8 cellular contexts compared by ENCODE assay signal in genomic region chr1:167734841-167735240, GRCh38.
"Had no signal": no experiment of that assay in that cellular context is flagged by ENCODE, and none has a peak within 500 bp of the region (broad histone marks: within the 10 kb centered on the region; RNA-seq: fewer than 3 reads in every experiment).

No MANE protein-coding gene starts in this region.

- H3K27ac ChIP-seq: HL-60, KMS-11 had no signal

- DNase-seq: IMR-90, KBM-7, KG1 had no signal

- H3K9me3 Mint-ChIP-seq: IgD-negative memory B cell had no signal

- H3K27me3 Mint-ChIP-seq: IgD-negative memory B cell had no signal

- H3K27ac Mint-ChIP-seq: IgD-negative memory B cell had no signal

- H3K4me2 ChIP-seq: KMS-11 had no signal

- H3K4me3 Mint-ChIP-seq: IgD-negative memory B cell had no signal

- FAIRE-seq: HepG2, HTR-8/SVneo had no signal

- H3K9ac ChIP-seq: KMS-11 had no signal
